In genomic region chr2:30178618-30179404, GRCh38 we compare ENCODE assay signal across 10 cellular contexts. TPM values are rescaled to one million over a fixed set of nuclear protein-coding genes. Genes with fewer than 3 reads are reported as not detected.
DNase-seq lines count a peak whose midpoint lies in the region; ATAC-seq, FAIRE-seq and TF ChIP-seq lines count a peak whose summit lies in the region.
"Had no signal": no experiment of that assay in that cellular context is flagged by ENCODE, and none has a peak within 500 bp of the region (broad histone marks: within the 10 kb centered on the region; RNA-seq: fewer than 3 reads in every experiment).

No MANE protein-coding gene starts in this region.

- H3K9me3 ChIP-seq in A549, result no peaks in the 10 kb centered on the region
- H3K9me3 ChIP-seq: BLaER1 had no signal

- CTCF ChIA-PET in A549 (lab: Yijun Ruan, JAX), result interaction anchor here (1.0 to 6.4 kb wide), 4 partner anchors 11 to 533 kb away, joined by 3 to 48 read pairs (median 5); no protein-coding TSS in a partner anchor

- peaks cover 4% of the 10 kb centered on the region for H3K27me3 Mint-ChIP-seq in neural crest cell (ENCODE audit: low read depth)

- TF ChIP-seq POLR2A in A549 (IDR thresholded peaks at IDR 0.05; ENCODE audit: low read length), result no peak
- no peak for TF ChIP-seq POLR2A in GM18505 (IDR thresholded peaks at IDR 0.05; ENCODE audit: borderline replicate concordance, extremely low read depth, insufficient read depth, insufficient read length)

- WGBS in A549 (ENCODE audit: missing lambda C conversion rate), result 18% methylated on average over 11 of the region's 11 CpGs

- peak overlapping the region in 1 of 2 experiments; percentile 62; a peak in 1 of 6 replicates for H3K27ac ChIP-seq in A549
- H3K27ac ChIP-seq: BLaER1 had no signal

- in situ Hi-C loops in G401 (cut with HindIII; ENCODE audit: low sequenced_read_pairs), result no loop called here

- H3K4me3 ChIP-seq in A549, result no peak overlapping the region
- H3K4me3 ChIP-seq in fibroblast of the aortic adventitia (ENCODE audit: low read depth, low read length), result no peak overlapping the region
- H3K4me3 ChIP-seq: BLaER1 had no signal

- H3K4me1 Mint-ChIP-seq in neural crest cell, result no peaks in the 10 kb centered on the region

- no peaks in the 10 kb centered on the region for H3K36me3 Mint-ChIP-seq in neural crest cell (ENCODE audit: low read depth)

- no peaks in the 10 kb centered on the region for H3K9me3 Mint-ChIP-seq in neural crest cell

- FAIRE-seq in A549 (lab: Jason Lieb, UNC), result no peak
- FAIRE-seq: GM18507 had no signal

- H3K4me1 ChIP-seq in A549, result peaks cover 9% of the 10 kb centered on the region; the same call in 1 of the 3 replicates
- H3K4me1 ChIP-seq: BLaER1 had no signal

- TF ChIP-seq RAD21 in A549 (conservative IDR thresholded peaks at IDR 0.05 in 1 of 2, IDR thresholded peaks at IDR 0.05 in 1 of 2), result no peak

- H3K4me3 Mint-ChIP-seq in neural crest cell, result no peak overlapping the region

- peak overlapping the region; percentile 9; the same call in 1 of the 3 replicates for H3K4me2 ChIP-seq in A549
- H3K4me2 ChIP-seq: BLaER1 had no signal

- TF ChIP-seq CTCF in A549 (IDR thresholded peaks at IDR 0.05), result no peak
- TF ChIP-seq CTCF in fibroblast of the aortic adventitia (IDR thresholded peaks at IDR 0.05; ENCODE audit: insufficient read depth, low read length), result no peak
- no peak for TF ChIP-seq CTCF in neural crest cell (conservative IDR thresholded peaks at IDR 0.05)

- no peak for TF ChIP-seq EP300 in A549 (IDR thresholded peaks at IDR 0.05)

- POLR2A ChIA-PET in A549 (lab: Yijun Ruan, JAX), result no interaction called here

- peak overlapping the region; percentile 8 for H3K27ac Mint-ChIP-seq in neural crest cell (ENCODE audit: unreplicated experiment)

- peak; percentile 61 to 68; a peak in 5 of 6 replicates for ATAC-seq in A549
- ATAC-seq in GM18505 (IDR thresholded peaks at IDR 0.05; ENCODE audit: unreplicated experiment), result no peak
- no peak for ATAC-seq in GM18520 (IDR thresholded peaks at IDR 0.05; ENCODE audit: unreplicated experiment)
- no peak for ATAC-seq in GM18511 (IDR thresholded peaks at IDR 0.05; ENCODE audit: unreplicated experiment)

- DNase-seq in A549 (ENCODE audit: low read depth in 1 of 2, low spot score in 1 of 2), result peak in 1 of 2 experiments; percentile 22
- DNase-seq in NCI-H524 treated with DMSO at 0.1 percent for 48 hours (lab: John Stamatoyannopoulos, UW), result peak; percentile 67
- DNase-seq in fibroblast of the aortic adventitia (ENCODE audit: low read depth), result peak; percentile 46
- DNase-seq in neural crest cell (ENCODE audit: low read depth, low spot score), result no peak
- no peak for DNase-seq in G401 (ENCODE audit: low spot score)

TF ChIP-seq in A549, 52 proteins besides CTCF, POLR2A, EP300 and RAD21:
- TF ChIP-seq SMC3 (IDR thresholded peaks at IDR 0.05), result no peak
- TF ChIP-seq FOSL2 (IDR thresholded peaks at IDR 0.05), result no peak
- TF ChIP-seq FOSL2 (CRISPR knock-in tag; IDR thresholded peaks at IDR 0.05), result peak; percentile 55

RNA-seq across cellular contexts. Expression of gene YPEL5, which starts 32.0 kb away (rescaled TPM):
- polyA plus RNA-seq in A549 (2011; rRNA removed) (89.6 and 93.4 TPM in 2 replicates), A549 (2017; fragmentation: RNase III; extraction: RNeasy Plus Mini Kit Qiagen cat#74134 plus additional on column Dnase treatment) (37.6 to 50.3 TPM (median 45.6 TPM) in 3 replicates)
- polyA plus RNA-seq in A549 (2012; cell fraction: cytosol; rRNA removed), result 17.9 and 26.9 TPM in 2 replicates
- 11.0 and 21.1 TPM in 2 replicates for polyA plus RNA-seq in A549 (2012; cell fraction: nucleus; rRNA removed)
- polyA minus RNA-seq in A549 (2011; rRNA and poly(A)+ RNA removed), result 57.5 and 69.1 TPM in 2 replicates
- total RNA-seq in fibroblast of the aortic adventitia (ENCODE audit: low replicate concordance) (54.5 and 102 TPM in 2 replicates), neural crest cell (25.0 and 25.7 TPM in 2 replicates)
- total RNA-seq in G401 (2014; rRNA removed; shearing (Covaris generic)), result 37.1 and 43.7 TPM in 2 replicates

RNA-seq across cellular contexts. Expression of gene LBH, which starts 52.5 kb away (rescaled TPM):
- polyA plus RNA-seq in A549 (2011; rRNA removed) (149 and 163 TPM in 2 replicates), A549 (2017; fragmentation: RNase III; extraction: RNeasy Plus Mini Kit Qiagen cat#74134 plus additional on column Dnase treatment) (197 to 273 TPM (median 216 TPM) in 3 replicates)
- polyA plus RNA-seq in A549 (2012; cell fraction: cytosol; rRNA removed), result 174 and 289 TPM in 2 replicates
- 195 and 198 TPM in 2 replicates for polyA plus RNA-seq in A549 (2012; cell fraction: nucleus; rRNA removed)
- polyA minus RNA-seq in A549 (2011; rRNA and poly(A)+ RNA removed), result 226 and 241 TPM in 2 replicates
- total RNA-seq in fibroblast of the aortic adventitia (ENCODE audit: low replicate concordance) (21.1 and 61.2 TPM in 2 replicates), neural crest cell (16.1 and 16.7 TPM in 2 replicates)
- not detected in 2 replicates for total RNA-seq in G401 (2014; rRNA removed; shearing (Covaris generic))

Comparison
In these comparisons a context has a peak if more than half of its experiments do, and no peak if none do; other contexts are left out.
1. ATAC-seq: peak in A549 (2 of 2); none in GM18505 (single experiment), GM18520 (single experiment) and GM18511 (single experiment).
2. DNase-seq: peak in NCI-H524 treated with DMSO at 0.1 percent for 48 hours (single experiment) and fibroblast of the aortic adventitia (single experiment); none in neural crest cell (single experiment) and G401 (single experiment).
3. RNA of gene LBH, which starts 52.5 kb away (total RNA-seq): 21.1 to 61.2 TPM in fibroblast of the aortic adventitia and 16.1 to 16.7 TPM in neural crest cell; not detected in G401; every median in the first group is over 10 times any median in the second.